In the genomic region with DNA sequence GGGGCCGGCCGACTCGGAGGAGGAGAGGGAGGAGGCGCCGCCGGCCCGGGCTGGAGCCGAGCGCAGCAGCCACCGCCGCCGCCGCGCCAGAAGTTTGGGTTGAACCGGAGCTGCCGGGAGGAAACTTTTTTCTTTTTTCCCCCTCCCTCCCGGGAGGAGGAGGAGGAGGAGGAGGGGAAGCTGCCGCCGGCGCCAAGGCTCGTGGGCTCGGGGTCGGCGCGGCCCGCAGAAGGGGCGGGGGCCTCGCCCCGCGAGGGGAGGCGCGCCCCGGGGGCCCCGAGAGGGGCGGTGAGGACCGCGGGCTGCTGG, we compare ENCODE assay signal across 8 cellular contexts. TPM values are rescaled to one million over a fixed set of nuclear protein-coding genes. Genes with fewer than 3 reads are reported as not detected.
DNase-seq lines count a peak whose midpoint lies in the region; ATAC-seq, FAIRE-seq and TF ChIP-seq lines count a peak whose summit lies in the region.

No MANE protein-coding gene starts in this region.

- peaks cover 53% of the 10 kb centered on the region for H3K4me1 Mint-ChIP-seq in chondrocyte (ENCODE audit: low read depth)

- no peak for ATAC-seq in left ventricle myocardium superior
- ATAC-seq in HG02840 (IDR thresholded peaks at IDR 0.05; ENCODE audit: low FRiP score, unreplicated experiment): no peak

- peak overlapping the region; percentile 69 for H3K4me3 Mint-ChIP-seq in chondrocyte (ENCODE audit: unreplicated experiment)

- peaks cover 55% of the 10 kb centered on the region for H3K27me3 ChIP-seq in cardiac muscle cell
- peaks cover 34% of the 10 kb centered on the region for H3K27me3 ChIP-seq in mononuclear cell (ENCODE audit: insufficient read depth, low read length)
- no peaks in the 10 kb centered on the region for H3K27me3 ChIP-seq in uterus

- H3K4me1 ChIP-seq in cardiac muscle cell (ENCODE audit: low read depth) (no peaks in the 10 kb centered on the region), mononuclear cell (ENCODE audit: insufficient read depth, low read length) (peaks cover 51% of the 10 kb centered on the region), uterus (peaks cover 0 to 10% of the 10 kb centered on the region in 2 donors)

- H3K9me3 ChIP-seq in cardiac muscle cell (ENCODE audit: low read depth) (no peaks in the 10 kb centered on the region), mononuclear cell (ENCODE audit: low read depth, low read length) (no peaks in the 10 kb centered on the region), uterus (no peaks in the 10 kb centered on the region)

- TF ChIP-seq CTCF in cardiac muscle cell (IDR thresholded peaks at IDR 0.05; ENCODE audit: low read depth, low read length) (no peak), chondrocyte (IDR thresholded peaks at IDR 0.05) (no peak), uterus (IDR thresholded peaks at IDR 0.05) (no peak)

- H3K36me3 ChIP-seq in cardiac muscle cell (no peaks in the 10 kb centered on the region), uterus (no peaks in the 10 kb centered on the region)

- H3K36me3 Mint-ChIP-seq in chondrocyte (ENCODE audit: low read depth): peaks cover 5% of the 10 kb centered on the region

- no peak for TF ChIP-seq POLR2A in uterus (IDR thresholded peaks at IDR 0.05)

- no peak for FAIRE-seq in HTR-8/SVneo (lab: Jason Lieb, UNC)

- H3K9me3 Mint-ChIP-seq in chondrocyte (ENCODE audit: low read depth): no peaks in the 10 kb centered on the region

- DNase-seq in cardiac muscle cell (ENCODE audit: low read depth in 1 of 2, low spot score in 1 of 2): no peak
- no peak for DNase-seq in left ventricle myocardium superior
- no peak for DNase-seq in chondrocyte (ENCODE audit: low spot score)
- no peak for DNase-seq in uterus
- DNase-seq in SW 1271 (lab: John Stamatoyannopoulos, UW): no peak
- no peak for DNase-seq in HTR-8/SVneo (ENCODE audit: insufficient read length, low spot score)

- H3K4me3 ChIP-seq in cardiac muscle cell: peak overlapping the region; percentile 84
- peak overlapping the region; percentile 37 for H3K4me3 ChIP-seq in mononuclear cell (ENCODE audit: low read length)
- peak overlapping the region; percentile 62 to 87 for H3K4me3 ChIP-seq in uterus

- H3K27ac ChIP-seq in cardiac muscle cell (no peak overlapping the region), uterus (peak overlapping the region; percentile 93 to 96)

- H3K27me3 Mint-ChIP-seq in chondrocyte (ENCODE audit: low read depth): no peaks in the 10 kb centered on the region

- no peak overlapping the region for H3K27ac Mint-ChIP-seq in chondrocyte (ENCODE audit: unreplicated experiment)

- intact Hi-C loops in left ventricle myocardium superior (cut with micrococcal nuclease): no loop called here
- intact Hi-C loops in uterus (cut with DNase I; ENCODE audit: low total_unique reads): loop anchor here (10.0 kb wide), 2 partner anchors 89 to 1809 kb away; no protein-coding TSS in a partner anchor

RNA-seq across cellular contexts. Expression of a gene that starts 0.3 kb away (rescaled TPM):
- total RNA-seq in cardiac muscle cell (4.2 and 5.4 TPM in 2 replicates), left ventricle myocardium superior (26.0 TPM), chondrocyte (99.5 to 194 TPM (median 184 TPM) in 3 replicates), mononuclear cell (2.7 TPM), uterus (100 to 1,000 TPM in 1 of 4 donors, 10 to 100 TPM in 3; 51.2 to 168 (median 66.6) TPM)
- polyA plus RNA-seq in cardiac muscle cell: 2.4 and 3.1 TPM in 2 replicates
